ENCODE assay signal across 23 cellular contexts in genomic region chr1:169201084-169201619, GRCh38.
DNase-seq lines count a peak whose midpoint lies in the region; ATAC-seq, FAIRE-seq and TF ChIP-seq lines count a peak whose summit lies in the region.
"Had no signal": no experiment of that assay in that cellular context is flagged by ENCODE, and none has a peak within 500 bp of the region (broad histone marks: within the 10 kb centered on the region; RNA-seq: fewer than 3 reads in every experiment).

No MANE protein-coding gene starts in this region.

- no peak overlapping the region for H3K27ac ChIP-seq in right atrium auricular region
- H3K27ac ChIP-seq: BLaER1, sigmoid colon, upper lobe of left lung had no signal

- H3K36me3 ChIP-seq in right atrium auricular region, result no peaks in the 10 kb centered on the region
- H3K36me3 ChIP-seq: BLaER1, sigmoid colon, upper lobe of left lung had no signal

- no peak for TF ChIP-seq CTCF in D721Med (IDR thresholded peaks at IDR 0.05; ENCODE audit: insufficient read depth, missing control alignments)
- no peak for TF ChIP-seq CTCF in choroid plexus epithelial cell (conservative IDR thresholded peaks at IDR 0.05; ENCODE audit: low read depth, low read length)
- no peak for TF ChIP-seq CTCF in right atrium auricular region (IDR thresholded peaks at IDR 0.05)
- no peak for TF ChIP-seq CTCF in progenitor cell of endocrine pancreas (IDR thresholded peaks at IDR 0.05; ENCODE audit: unreplicated experiment)

- no peak overlapping the region for H3K27ac Mint-ChIP-seq in progenitor cell of endocrine pancreas
- H3K27ac Mint-ChIP-seq: activated CD4-positive, alpha-beta T cell treated with anti-CD3 and anti-CD28 coated beads, Interleukin-2, amount 10 ng/mL, durations not matched to agents 7 days and 5 days; effector memory CD8-positive, alpha-beta T cell; stimulated activated naive CD8-positive, alpha-beta T cell treated with anti-CD3 and anti-CD28 coated beads, Interleukin-15, amount 100 ng/mL, for 72 hours; T-cell had no signal

- H3K4me3 ChIP-seq in choroid plexus epithelial cell (ENCODE audit: low read depth, low read length) (no peak overlapping the region), right atrium auricular region (no peak overlapping the region)
- H3K4me3 ChIP-seq: BLaER1, sigmoid colon, upper lobe of left lung had no signal

- no peak for DNase-seq in D721Med (ENCODE audit: insufficient read length, low spot score)
- DNase-seq in HT1080 (ENCODE audit: low read depth), result peak; percentile 3
- DNase-seq in choroid plexus epithelial cell (ENCODE audit: low read depth), result peak; percentile 14
- DNase-seq in non-pigmented ciliary epithelial cell (ENCODE audit: low read depth), result peak; percentile 17
- no peak for DNase-seq in right atrium auricular region (ENCODE audit: low spot score)
- DNase-seq in NCI-H345 treated with DMSO at 0.1 percent for 48 hours (lab: John Stamatoyannopoulos, UW; ENCODE audit: unreplicated experiment), result no peak
- DNase-seq in progenitor cell of endocrine pancreas (ENCODE audit: low spot score, unreplicated experiment), result no peak
- DNase-seq: activated CD4-positive, alpha-beta T cell treated with anti-CD3 and anti-CD28 coated beads, Interleukin-2, amount 10 ng/mL, durations not matched to agents 7 days and 5 days; activated gamma-delta T cell; aorta; effector memory CD8-positive, alpha-beta T cell; GF-D8; Karpas-422; NCI-H1105 treated with DMSO at 0.1 percent for 48 hours; NCI-H524 treated with DMSO at 0.1 percent for 48 hours; sigmoid colon; stimulated activated naive CD8-positive, alpha-beta T cell treated with anti-CD3 and anti-CD28 coated beads, Interleukin-15, amount 100 ng/mL, for 72 hours; T-cell; upper lobe of left lung had no signal

- no peak overlapping the region for H3K4me3 Mint-ChIP-seq in progenitor cell of endocrine pancreas (ENCODE audit: low read depth)
- H3K4me3 Mint-ChIP-seq: activated CD4-positive, alpha-beta T cell treated with anti-CD3 and anti-CD28 coated beads, Interleukin-2, amount 10 ng/mL, durations not matched to agents 7 days and 5 days; effector memory CD8-positive, alpha-beta T cell; stimulated activated naive CD8-positive, alpha-beta T cell treated with anti-CD3 and anti-CD28 coated beads, Interleukin-15, amount 100 ng/mL, for 72 hours; T-cell had no signal

- peaks cover 5% of the 10 kb centered on the region for H3K4me1 Mint-ChIP-seq in progenitor cell of endocrine pancreas (ENCODE audit: low read depth)
- H3K4me1 Mint-ChIP-seq: activated CD4-positive, alpha-beta T cell treated with anti-CD3 and anti-CD28 coated beads, Interleukin-2, amount 10 ng/mL, durations not matched to agents 7 days and 5 days; stimulated activated naive CD8-positive, alpha-beta T cell treated with anti-CD3 and anti-CD28 coated beads, Interleukin-15, amount 100 ng/mL, for 72 hours; T-cell had no signal

- H3K27me3 Mint-ChIP-seq in progenitor cell of endocrine pancreas, result no peaks in the 10 kb centered on the region
- H3K27me3 Mint-ChIP-seq: activated CD4-positive, alpha-beta T cell treated with anti-CD3 and anti-CD28 coated beads, Interleukin-2, amount 10 ng/mL, durations not matched to agents 7 days and 5 days; effector memory CD8-positive, alpha-beta T cell; stimulated activated naive CD8-positive, alpha-beta T cell treated with anti-CD3 and anti-CD28 coated beads, Interleukin-15, amount 100 ng/mL, for 72 hours; T-cell had no signal

- no peaks in the 10 kb centered on the region for H3K4me1 ChIP-seq in right atrium auricular region
- H3K4me1 ChIP-seq: BLaER1, sigmoid colon, upper lobe of left lung had no signal

- peaks cover 18% of the 10 kb centered on the region for H3K36me3 Mint-ChIP-seq in progenitor cell of endocrine pancreas (ENCODE audit: insufficient read depth)

- H3K27me3 ChIP-seq in right atrium auricular region, result no peaks in the 10 kb centered on the region
- H3K27me3 ChIP-seq: BLaER1, sigmoid colon, upper lobe of left lung had no signal

- no peaks in the 10 kb centered on the region for H3K9me3 ChIP-seq in right atrium auricular region
- H3K9me3 ChIP-seq: BLaER1, sigmoid colon, upper lobe of left lung had no signal

- H3K9me3 Mint-ChIP-seq in progenitor cell of endocrine pancreas (ENCODE audit: low read depth), result peaks cover 19% of the 10 kb centered on the region
- H3K9me3 Mint-ChIP-seq: effector memory CD8-positive, alpha-beta T cell; stimulated activated naive CD8-positive, alpha-beta T cell treated with anti-CD3 and anti-CD28 coated beads, Interleukin-15, amount 100 ng/mL, for 72 hours had no signal

- no peak for ATAC-seq in HG02840 (IDR thresholded peaks at IDR 0.05; ENCODE audit: low FRiP score, unreplicated experiment)
- ATAC-seq: effector memory CD8-positive, alpha-beta T cell; stimulated activated naive CD8-positive, alpha-beta T cell treated with anti-CD3 and anti-CD28 coated beads, Interleukin-15, amount 100 ng/mL, for 72 hours; T-cell had no signal

- peak; percentile 63 for FAIRE-seq in D721Med (lab: Jason Lieb, UNC)
- FAIRE-seq: GM12892, islet of Langerhans had no signal

Comparison
In these comparisons a context has a peak if more than half of its experiments do, and no peak if none do; other contexts are left out.
1. DNase-seq: peak in HT1080 (single experiment), choroid plexus epithelial cell (single experiment) and non-pigmented ciliary epithelial cell (single experiment); none in D721Med (single experiment), right atrium auricular region (single experiment), NCI-H345 treated with DMSO at 0.1 percent for 48 hours (single experiment) and progenitor cell of endocrine pancreas (single experiment).